In the genomic region with DNA sequence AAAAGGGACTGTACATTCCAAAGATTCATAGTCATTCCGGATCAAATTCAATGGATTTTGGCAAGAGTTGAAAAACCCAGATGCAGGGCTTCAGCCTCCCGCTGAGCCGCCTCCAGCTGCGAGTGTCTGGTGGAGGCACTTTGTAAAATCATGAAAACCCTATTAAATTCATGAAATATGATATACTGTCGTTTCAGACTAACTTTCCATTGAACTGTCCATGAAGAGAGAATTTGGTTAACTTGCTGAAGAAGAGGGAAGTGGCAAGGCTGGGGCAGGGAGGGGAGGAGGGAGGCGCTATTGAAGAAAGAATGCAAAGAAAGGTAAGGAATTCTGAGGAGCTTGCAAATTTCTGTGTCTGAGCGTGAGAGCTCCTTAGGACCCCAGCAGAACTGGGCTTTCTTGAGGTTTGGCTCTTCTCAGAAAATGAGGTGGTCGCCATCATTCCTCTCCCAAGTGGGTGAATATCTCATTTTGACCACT, we compare ENCODE assay signal across 12 cellular contexts. TPM values are rescaled to one million over a fixed set of nuclear protein-coding genes. Genes with fewer than 3 reads are reported as not detected.
DNase-seq lines count a peak whose midpoint lies in the region; ATAC-seq and TF ChIP-seq lines count a peak whose summit lies in the region.
"Had no signal": no experiment of that assay in that cellular context is flagged by ENCODE, and none has a peak within 500 bp of the region (broad histone marks: within the 10 kb centered on the region; RNA-seq: fewer than 3 reads in every experiment).

No MANE protein-coding gene starts in this region.

- no peaks in the 10 kb centered on the region for H3K9me3 Mint-ChIP-seq in activated CD4-positive, alpha-beta memory T cell treated with anti-CD3 and anti-CD28 coated beads, Interleukin-2, amount 10 ng/mL, durations not matched to agents 7 days and 5 days

- H3K4me1 ChIP-seq in uterus = peaks cover 0 to 7% of the 10 kb centered on the region in 2 donors

- TF ChIP-seq CTCF in brain microvascular endothelial cell (IDR thresholded peaks at IDR 0.05; ENCODE audit: low read depth, low read length, missing control alignments) (no peak), uterus (IDR thresholded peaks at IDR 0.05) (no peak)

- H3K9me3 ChIP-seq in uterus = no peaks in the 10 kb centered on the region

- DNase-seq in HT1080 (ENCODE audit: low read depth) (peak; percentile 84), brain microvascular endothelial cell (peak; percentile 79), left kidney (ENCODE audit: low read depth, low spot score) (peak; percentile 77), uterus (peak; percentile 51 to 56)
- no peak for DNase-seq in activated CD4-positive, alpha-beta memory T cell treated with anti-CD3 and anti-CD28 coated beads, Interleukin-2, amount 10 ng/mL, durations not matched to agents 7 days and 5 days
- DNase-seq: caudate nucleus; KG1; NK-92 treated with Interleukin-12 subunit alpha and Interleukin-12 subunit beta, amount 100 ng/mL, for 24 hours had no signal

- ATAC-seq in HG02571 (IDR thresholded peaks at IDR 0.05; ENCODE audit: unreplicated experiment) = no peak
- ATAC-seq in HG03097 (IDR thresholded peaks at IDR 0.05; ENCODE audit: low FRiP score, unreplicated experiment) = no peak

- H3K27me3 ChIP-seq in brain microvascular endothelial cell (replicated peaks) = no peaks in the 10 kb centered on the region
- H3K27me3 ChIP-seq in uterus = no peaks in the 10 kb centered on the region

- H3K27ac ChIP-seq in brain microvascular endothelial cell (peak overlapping the region; percentile 8), uterus (peak overlapping the region; percentile 73 to 83)

- no peaks in the 10 kb centered on the region for H3K4me1 Mint-ChIP-seq in activated CD4-positive, alpha-beta memory T cell treated with anti-CD3 and anti-CD28 coated beads, Interleukin-2, amount 10 ng/mL, durations not matched to agents 7 days and 5 days

- intact Hi-C loops in uterus (cut with DNase I; ENCODE audit: low total_unique reads) = no loop called here

- CTCF ChIA-PET in activated CD4-positive, alpha-beta memory T cell treated with anti-CD3 and anti-CD28 coated beads, Interleukin-2, amount 10 ng/mL, durations not matched to agents 7 days and 5 days (lab: Charles Lee) = no interaction called here

- in situ Hi-C loops in brain microvascular endothelial cell (cut with HindIII; ENCODE audit: low pct_ligation_motif_present, low sequenced_read_pairs) = no loop called here

- H3K36me3 Mint-ChIP-seq in activated CD4-positive, alpha-beta memory T cell treated with anti-CD3 and anti-CD28 coated beads, Interleukin-2, amount 10 ng/mL, durations not matched to agents 7 days and 5 days (ENCODE audit: low read depth) = no peaks in the 10 kb centered on the region

- no peaks in the 10 kb centered on the region for H3K27me3 Mint-ChIP-seq in activated CD4-positive, alpha-beta memory T cell treated with anti-CD3 and anti-CD28 coated beads, Interleukin-2, amount 10 ng/mL, durations not matched to agents 7 days and 5 days

- H3K36me3 ChIP-seq in brain microvascular endothelial cell (replicated peaks) = no peaks in the 10 kb centered on the region
- no peaks in the 10 kb centered on the region for H3K36me3 ChIP-seq in uterus

- H3K4me3 Mint-ChIP-seq in activated CD4-positive, alpha-beta memory T cell treated with anti-CD3 and anti-CD28 coated beads, Interleukin-2, amount 10 ng/mL, durations not matched to agents 7 days and 5 days = no peak overlapping the region

- no peak for TF ChIP-seq POLR2A in uterus (IDR thresholded peaks at IDR 0.05)

- POLR2A ChIA-PET in activated CD4-positive, alpha-beta memory T cell treated with anti-CD3 and anti-CD28 coated beads, Interleukin-2, amount 10 ng/mL, durations not matched to agents 7 days and 5 days (lab: Charles Lee) = no interaction called here

- H3K4me3 ChIP-seq in brain microvascular endothelial cell (ENCODE audit: low read depth, low read length) (no peak overlapping the region), uterus (no peak overlapping the region)

- no peak overlapping the region for H3K27ac Mint-ChIP-seq in activated CD4-positive, alpha-beta memory T cell treated with anti-CD3 and anti-CD28 coated beads, Interleukin-2, amount 10 ng/mL, durations not matched to agents 7 days and 5 days

RNA-seq across cellular contexts. Expression of a gene that starts 25.7 kb away (rescaled TPM):
- not detected in 2 replicates for total RNA-seq in HT1080 (2014; rRNA removed; shearing (Covaris generic))
- 0.03 and 0.11 TPM in 2 replicates for polyA plus RNA-seq in HT1080 (2015; cell fraction: cytosol; rRNA removed)
- polyA plus RNA-seq in HT1080 (2015; cell fraction: nucleus; rRNA removed) = 0.04 and 0.08 TPM in 2 replicates
- total RNA-seq in uterus = not detected
- total RNA-seq in activated CD4-positive, alpha-beta memory T cell treated with anti-CD3 and anti-CD28 coated beads, Interleukin-2, amount 10 ng/mL, durations not matched to agents 7 days and 5 days = under 1 TPM; 0.05 to 0.18 TPM
- polyA plus RNA-seq: keratinocyte, urinary bladder had no signal
